Comparison of ENCODE assay signal across 22 cellular contexts in the genomic region with DNA sequence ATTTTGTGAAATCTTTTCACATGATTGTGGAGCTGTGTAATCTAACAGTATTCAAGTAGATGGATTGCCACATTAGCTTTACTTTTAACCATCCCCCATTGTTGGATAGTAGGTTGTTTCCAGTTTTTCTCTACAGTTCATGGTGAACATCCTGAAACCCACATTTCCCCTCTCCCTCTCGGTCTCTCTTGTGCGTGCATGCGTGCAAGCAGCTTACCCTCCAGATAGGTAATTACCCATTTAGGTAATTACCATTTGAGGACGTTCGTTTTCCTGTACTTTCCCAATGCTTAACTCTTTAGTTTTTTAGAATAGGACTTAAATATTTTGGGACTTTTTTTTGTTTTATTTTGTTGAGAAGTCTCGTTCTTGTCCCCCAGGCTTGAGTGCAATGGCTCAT.
"Had no signal": no experiment of that assay in that cellular context is flagged by ENCODE, and none has a peak within 500 bp of the region (broad histone marks: within the 10 kb centered on the region; RNA-seq: fewer than 3 reads in every experiment).

No MANE protein-coding gene starts in this region.

- H3K27ac ChIP-seq: adrenal gland, colonic mucosa had no signal

- H3K4me3 ChIP-seq: adrenal gland, colonic mucosa had no signal

- H3K4me1 ChIP-seq: colonic mucosa had no signal

- H3K36me3 ChIP-seq: adrenal gland, colonic mucosa had no signal

- DNase-seq: activated CD4-positive, alpha-beta memory T cell treated with anti-CD3 and anti-CD28 coated beads, Interleukin-2, amount 10 ng/mL, durations not matched to agents 7 days and 5 days; activated CD4-positive, alpha-beta T cell treated with anti-CD3 and anti-CD28 coated beads for 1 hour; activated CD4-positive, alpha-beta T cell treated with anti-CD3 and anti-CD28 coated beads, Interleukin-2, amount 10 ng/mL, durations not matched to agents 24 days and 14 days; activated CD8-positive, alpha-beta memory T cell treated with anti-CD3 and anti-CD28 coated beads, Interleukin-2, amount 50 U/mL, for 4 hours; activated naive CD4-positive, alpha-beta T cell treated with anti-CD3 and anti-CD28 coated beads, Interleukin-2, amount 50 U/mL, for 16 hours; activated naive CD8-positive, alpha-beta T cell treated with anti-CD3 and anti-CD28 coated beads, Interleukin-2, amount 10 ng/mL, durations not matched to agents 7 days and 5 days; activated T-cell treated with anti-CD3 and anti-CD28 coated beads, Interleukin-2, amount 50 U/mL, for 72 hours; adrenal gland; anterior cingulate cortex; colonic mucosa; Karpas-422; MM.1S; NCI-H1048; NCI-H1417; NCI-H1694; NCI-H2029; NCI-H2107; NCI-H2171 treated with DMSO at 0.1 percent for 48 hours; NCI-H526; NCI-H82; NK-92 treated with Interleukin-12 subunit alpha and Interleukin-12 subunit beta, amount 100 ng/mL, for 24 hours; SHP77 treated with DMSO at 0.1 percent for 48 hours had no signal

- H3K27me3 ChIP-seq: adrenal gland, colonic mucosa had no signal

- H3K9me3 ChIP-seq: adrenal gland, colonic mucosa had no signal
